27 cellular contexts compared by ENCODE assay signal in genomic region chr7:111736475-111736874, GRCh38.
DNase-seq lines count a peak whose midpoint lies in the region; ATAC-seq, FAIRE-seq and TF ChIP-seq lines count a peak whose summit lies in the region.
"Had no signal": no experiment of that assay in that cellular context is flagged by ENCODE, and none has a peak within 500 bp of the region (broad histone marks: within the 10 kb centered on the region; RNA-seq: fewer than 3 reads in every experiment).

No MANE protein-coding gene starts in this region.

- SMC1A ChIA-PET in GM12878 (lab: Charles Lee; ENCODE audit: uncharacterized antibody, unreplicated experiment), result interaction anchor here (0.6 to 1.7 kb wide), 7 partner anchors 10 to 1669 kb away, joined by 3 to 8 read pairs (median 3); no protein-coding TSS in a partner anchor

- H3K36me3 Mint-ChIP-seq in activated CD4-positive, alpha-beta memory T cell treated with anti-CD3 and anti-CD28 coated beads for 36 hours, result no peaks in the 10 kb centered on the region
- H3K36me3 Mint-ChIP-seq: naive thymus-derived CD8-positive, alpha-beta T cell had no signal

- H3K36me3 ChIP-seq in GM12878 (ENCODE audit: control insufficient read depth in 2 of 2, insufficient read depth in 2 of 2, low read length in 1 of 2) (no peaks in the 10 kb centered on the region), psoas muscle (ENCODE audit: insufficient read depth in 1 of 2, low read depth in 1 of 2) (peaks cover 0 to 42% of the 10 kb centered on the region in 2 donors)
- H3K36me3 ChIP-seq: breast epithelium had no signal

- no peak overlapping the region for H3K4me2 ChIP-seq in GM12878 (ENCODE audit: control insufficient read depth, insufficient read depth)

- POLR2A ChIA-PET in GM12878 (lab: Charles Lee), result no interaction called here
- POLR2A ChIA-PET in activated CD4-positive, alpha-beta memory T cell treated with anti-CD3 and anti-CD28 coated beads for 36 hours (lab: Charles Lee), result no interaction called here

- RAD21 ChIA-PET in GM12878 (lab: Charles Lee; ENCODE audit: unreplicated experiment), result interaction anchor here (0.8 kb wide), 1 partner anchor 10 kb away, joined by 4 read pairs; no protein-coding TSS in a partner anchor

- TF ChIP-seq POLR2A in GM12878 (IDR thresholded peaks at IDR 0.05; ENCODE audit: low read depth, low read length), result no peak

- no peak overlapping the region for H2AFZ ChIP-seq in GM12878 (ENCODE audit: control insufficient read depth, low read depth, low read length)

- H3K27me3 ChIP-seq in GM12878 (replicated peaks in 1 of 2; ENCODE audit: control insufficient read depth in 2 of 2, insufficient read depth in 2 of 2, low read length in 1 of 2) (no peaks in the 10 kb centered on the region), psoas muscle (ENCODE audit: insufficient read depth in 3 of 3, low read length in 2 of 3) (no peaks in the 10 kb centered on the region)
- H3K27me3 ChIP-seq: breast epithelium, esophagus muscularis mucosa, gastroesophageal sphincter had no signal

- TF ChIP-seq EP300 in GM12878 (IDR thresholded peaks at IDR 0.05; ENCODE audit: borderline replicate concordance in 1 of 2, control insufficient read depth in 1 of 2, low read depth in 2 of 2, low read length in 2 of 2), result no peak

- H3K4me1 ChIP-seq in GM12878 (ENCODE audit: control insufficient read depth, insufficient read depth, low read length), result no peaks in the 10 kb centered on the region
- peaks cover 7% of the 10 kb centered on the region for H3K4me1 ChIP-seq in psoas muscle
- H3K4me1 ChIP-seq: breast epithelium had no signal

- DNase-seq in A172 (ENCODE audit: low spot score) (peak; percentile 35), LoVo (ENCODE audit: low spot score) (peak; percentile 29), GM12878 (ENCODE audit: low read depth, low spot score) (no peak), iris pigment epithelial cell (ENCODE audit: low read depth) (peak; percentile 16), psoas muscle (no peak)
- DNase-seq in activated CD4-positive, alpha-beta memory T cell treated with anti-CD3 and anti-CD28 coated beads for 36 hours, result no peak
- DNase-seq: activated naive CD4-positive, alpha-beta T cell treated with Interleukin-2 at 50 U/mL for 16 hours; amniotic stem cell; hippocampal formation; Karpas-422; MV-4-11; NCI-H146; NCI-H2107; NCI-H510A; occipital lobe; stimulated activated CD4-positive, alpha-beta T cell treated with anti-CD3 and anti-CD28 coated beads, Interleukin-2, amount 100 ng/mL, for 24 hours; trophoblast cell had no signal

- H3K9me3 ChIP-seq in GM12878 (replicated peaks; ENCODE audit: control insufficient read depth, insufficient read depth, low read length) (no peaks in the 10 kb centered on the region), psoas muscle (no peaks in the 10 kb centered on the region)
- H3K9me3 ChIP-seq: breast epithelium, esophagus muscularis mucosa, gastroesophageal sphincter had no signal

- H3K27ac Mint-ChIP-seq in activated CD4-positive, alpha-beta memory T cell treated with anti-CD3 and anti-CD28 coated beads for 36 hours, result no peak overlapping the region
- H3K27ac Mint-ChIP-seq: mesothelial cell of epicardium; naive thymus-derived CD8-positive, alpha-beta T cell had no signal

- H3K4me3 ChIP-seq in GM12878, result no peak overlapping the region
- H3K4me3 ChIP-seq in psoas muscle, result no peak overlapping the region
- H3K4me3 ChIP-seq: breast epithelium, coronary artery, esophagus muscularis mucosa, gastroesophageal sphincter, skin epidermis had no signal

- peak; percentile 64 for FAIRE-seq in GM12878 (lab: Jason Lieb, UNC)
- FAIRE-seq: HTR-8/SVneo had no signal

- H3K4me1 Mint-ChIP-seq in activated CD4-positive, alpha-beta memory T cell treated with anti-CD3 and anti-CD28 coated beads for 36 hours (ENCODE audit: low read depth), result no peaks in the 10 kb centered on the region
- H3K4me1 Mint-ChIP-seq: naive thymus-derived CD8-positive, alpha-beta T cell had no signal

- peaks cover 5% of the 10 kb centered on the region for H3K27me3 Mint-ChIP-seq in activated CD4-positive, alpha-beta memory T cell treated with anti-CD3 and anti-CD28 coated beads for 36 hours

- TF ChIP-seq RAD21 in GM12878 (IDR thresholded peaks at IDR 0.05; ENCODE audit: insufficient read depth, low read depth, low read length), result no peak

- in situ Hi-C loops in GM12878 (cut with MboI), result loop anchor here (10.0 kb wide), 2 partner anchors 242 to 412 kb away; no protein-coding TSS in a partner anchor

- no peaks in the 10 kb centered on the region for H3K79me2 ChIP-seq in GM12878 (ENCODE audit: control insufficient read depth, insufficient read depth, low read length)

- H3K4me3 Mint-ChIP-seq in activated CD4-positive, alpha-beta memory T cell treated with anti-CD3 and anti-CD28 coated beads for 36 hours, result no peak overlapping the region
- H3K4me3 Mint-ChIP-seq: mesothelial cell of epicardium; naive thymus-derived CD8-positive, alpha-beta T cell had no signal

- H3K9me3 Mint-ChIP-seq in activated CD4-positive, alpha-beta memory T cell treated with anti-CD3 and anti-CD28 coated beads for 36 hours, result no peaks in the 10 kb centered on the region
- H3K9me3 Mint-ChIP-seq: mesothelial cell of epicardium; naive thymus-derived CD8-positive, alpha-beta T cell had no signal

- no peaks in the 10 kb centered on the region for H4K20me1 ChIP-seq in GM12878 (ENCODE audit: control insufficient read depth, insufficient read depth)

- H3K27ac ChIP-seq in GM12878 (ENCODE audit: control insufficient read depth, insufficient read depth) (no peak overlapping the region), psoas muscle (no peak overlapping the region)
- H3K27ac ChIP-seq: breast epithelium, coronary artery, esophagus muscularis mucosa, gastroesophageal sphincter, skin epidermis had no signal

- WGBS in GM12878 (ENCODE audit: insufficient coverage, insufficient replicate concordance, low lambda C conversion rate, missing lambda C conversion rate), result 34% methylated on average over 6 of the region's 6 CpGs
- WGBS in psoas muscle, 3 donors, result 63 to 69% (median 64%) methylated on average over 6 of the region's 6 CpGs

- intact Hi-C loops in GM12878 (cut with micrococcal nuclease; ENCODE audit: unreplicated experiment), result loop anchor here (5.0 to 10.0 kb wide), 2 partner anchors 1139 to 1158 kb away; no protein-coding TSS in a partner anchor
- intact Hi-C loops in psoas muscle (cut with DNase I), result no loop called here
- intact Hi-C loops in activated CD4-positive, alpha-beta memory T cell treated with anti-CD3 and anti-CD28 coated beads for 36 hours (cut with micrococcal nuclease), result no loop called here

- no TSS peak for BruUV-seq in GM12878 (replicated peaks; lab: Mats Ljungman, UMichigan)

- ATAC-seq in GM12878 (no peak), psoas muscle (no peak), GM19452 (IDR thresholded peaks at IDR 0.05; ENCODE audit: unreplicated experiment) (no peak), GM21737 (IDR thresholded peaks at IDR 0.05; ENCODE audit: unreplicated experiment) (no peak)
- ATAC-seq: naive thymus-derived CD8-positive, alpha-beta T cell had no signal

- CTCF ChIA-PET in GM12878 (lab: Yijun Ruan, JAX), result interaction anchor here (0.6 to 1.7 kb wide), 11 partner anchors 10 to 1797 kb away, joined by 3 to 8 read pairs (median 3); partner anchors contain the start of gene IMMP2L
- CTCF ChIA-PET in activated CD4-positive, alpha-beta memory T cell treated with anti-CD3 and anti-CD28 coated beads for 36 hours (lab: Charles Lee), result interaction anchor here (0.6 to 1.5 kb wide), 10 partner anchors 9 to 638 kb away, joined by 3 to 5 read pairs (median 3); no protein-coding TSS in a partner anchor

- H3K9ac ChIP-seq in GM12878 (ENCODE audit: control insufficient read depth, insufficient read depth, low read length), result no peak overlapping the region

- TF ChIP-seq CTCF in GM12878 (IDR thresholded peaks at IDR 0.05 in 2 of 3, conservative IDR thresholded peaks at IDR 0.05 in 1 of 3; ENCODE audit: control insufficient read depth in 2 of 3, extremely low read depth in 1 of 3, insufficient read depth in 1 of 3, low read depth in 3 of 3, low read length in 3 of 3) (no peak), psoas muscle (IDR thresholded peaks at IDR 0.05) (no peak)

TF ChIP-seq in GM12878, 131 proteins besides CTCF, POLR2A, EP300 and RAD21 (continues in another document):
- TF ChIP-seq TAF1 (IDR thresholded peaks at IDR 0.05; ENCODE audit: borderline replicate concordance, low read depth, low read length) (no peak), BHLHE40 (IDR thresholded peaks at IDR 0.05; ENCODE audit: borderline replicate concordance in 1 of 2, low read depth in 2 of 2, low read length in 1 of 2) (no peak), GABPA (IDR thresholded peaks at IDR 0.05; ENCODE audit: low read depth) (no peak), ZNF24 (IDR thresholded peaks at IDR 0.05) (no peak), NBN (IDR thresholded peaks at IDR 0.05) (no peak), EZH2 (IDR thresholded peaks at IDR 0.05; ENCODE audit: borderline replicate concordance, control insufficient read depth, low read depth, low read length) (no peak), ZNF217 (IDR thresholded peaks at IDR 0.05) (no peak), TARDBP (IDR thresholded peaks at IDR 0.05; ENCODE audit: borderline replicate concordance) (no peak), WRNIP1 (IDR thresholded peaks at IDR 0.05; ENCODE audit: borderline replicate concordance, low read depth, low read length) (no peak)
- TF ChIP-seq, protein P1, sequence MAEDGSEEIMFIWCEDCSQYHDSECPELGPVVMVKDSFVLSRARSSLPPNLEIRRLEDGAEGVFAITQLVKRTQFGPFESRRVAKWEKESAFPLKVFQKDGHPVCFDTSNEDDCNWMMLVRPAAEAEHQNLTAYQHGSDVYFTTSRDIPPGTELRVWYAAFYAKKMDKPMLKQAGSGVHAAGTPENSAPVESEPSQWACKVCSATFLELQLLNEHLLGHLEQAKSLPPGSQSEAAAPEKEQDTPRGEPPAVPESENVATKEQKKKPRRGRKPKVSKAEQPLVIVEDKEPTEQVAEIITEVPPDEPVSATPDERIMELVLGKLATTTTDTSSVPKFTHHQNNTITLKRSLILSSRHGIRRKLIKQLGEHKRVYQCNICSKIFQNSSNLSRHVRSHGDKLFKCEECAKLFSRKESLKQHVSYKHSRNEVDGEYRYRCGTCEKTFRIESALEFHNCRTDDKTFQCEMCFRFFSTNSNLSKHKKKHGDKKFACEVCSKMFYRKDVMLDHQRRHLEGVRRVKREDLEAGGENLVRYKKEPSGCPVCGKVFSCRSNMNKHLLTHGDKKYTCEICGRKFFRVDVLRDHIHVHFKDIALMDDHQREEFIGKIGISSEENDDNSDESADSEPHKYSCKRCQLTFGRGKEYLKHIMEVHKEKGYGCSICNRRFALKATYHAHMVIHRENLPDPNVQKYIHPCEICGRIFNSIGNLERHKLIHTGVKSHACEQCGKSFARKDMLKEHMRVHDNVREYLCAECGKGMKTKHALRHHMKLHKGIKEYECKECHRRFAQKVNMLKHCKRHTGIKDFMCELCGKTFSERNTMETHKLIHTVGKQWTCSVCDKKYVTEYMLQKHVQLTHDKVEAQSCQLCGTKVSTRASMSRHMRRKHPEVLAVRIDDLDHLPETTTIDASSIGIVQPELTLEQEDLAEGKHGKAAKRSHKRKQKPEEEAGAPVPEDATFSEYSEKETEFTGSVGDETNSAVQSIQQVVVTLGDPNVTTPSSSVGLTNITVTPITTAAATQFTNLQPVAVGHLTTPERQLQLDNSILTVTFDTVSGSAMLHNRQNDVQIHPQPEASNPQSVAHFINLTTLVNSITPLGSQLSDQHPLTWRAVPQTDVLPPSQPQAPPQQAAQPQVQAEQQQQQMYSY (CRISPR knock-in tag; IDR thresholded peaks at IDR 0.05), result no peak

Comparison
In these comparisons a context has a peak if more than half of its experiments do, and no peak if none do; other contexts are left out.
1. DNase-seq: peak in A172 (single experiment), LoVo (single experiment) and iris pigment epithelial cell (single experiment); none in GM12878 (single experiment), psoas muscle (0 of 2) and activated CD4-positive, alpha-beta memory T cell treated with anti-CD3 and anti-CD28 coated beads for 36 hours (single experiment).